Comparison of ENCODE assay signal across 10 cellular contexts in the genomic region with DNA sequence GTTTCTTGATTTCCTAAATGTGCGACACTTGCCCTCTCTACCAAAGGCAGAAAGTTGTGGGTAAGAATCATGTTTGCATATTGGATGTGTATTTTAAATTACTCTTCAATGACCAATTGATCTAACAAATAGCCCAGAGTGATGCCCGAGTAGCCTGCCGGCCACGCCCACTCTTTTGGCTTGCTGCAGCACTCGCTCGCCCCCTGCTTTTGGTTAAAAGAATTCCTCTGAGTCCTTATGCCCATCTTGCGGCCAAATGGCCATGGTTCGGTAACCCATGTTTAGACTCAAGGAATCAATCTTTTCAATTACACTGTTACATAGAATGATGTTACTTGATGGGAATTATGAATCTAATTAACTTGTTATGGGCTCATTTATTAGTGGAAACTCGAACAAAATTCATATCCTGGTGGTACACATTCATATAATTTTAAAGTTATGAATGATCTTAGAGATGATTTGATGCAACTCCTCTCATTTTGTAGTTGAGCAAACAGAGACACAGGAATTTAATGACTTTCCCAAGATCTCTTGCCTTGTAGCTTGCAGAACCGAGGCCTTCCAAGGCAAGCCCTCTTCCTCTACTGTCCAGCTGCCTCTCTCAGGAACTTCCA. TPM values are rescaled to one million over a fixed set of nuclear protein-coding genes. Genes with fewer than 3 reads are reported as not detected.
DNase-seq lines count a peak whose midpoint lies in the region; ATAC-seq and TF ChIP-seq lines count a peak whose summit lies in the region.
"Had no signal": no experiment of that assay in that cellular context is flagged by ENCODE, and none has a peak within 500 bp of the region (broad histone marks: within the 10 kb centered on the region; RNA-seq: fewer than 3 reads in every experiment).

No MANE protein-coding gene starts in this region.

- peaks cover 6% of the 10 kb centered on the region for H3K4me1 Mint-ChIP-seq in endothelial cell (ENCODE audit: unreplicated experiment)

- H3K27ac ChIP-seq in DND-41 (ENCODE audit: low read length) (no peak overlapping the region), PC-9 (no peak overlapping the region), parathyroid adenoma (no peak overlapping the region)

- H3K36me3 Mint-ChIP-seq in endothelial cell (ENCODE audit: low read depth, unreplicated experiment) = no peaks in the 10 kb centered on the region

- ATAC-seq in DND-41 (ENCODE audit: insufficient read depth, low read depth) (no peak), GM19025 (IDR thresholded peaks at IDR 0.05; ENCODE audit: low read depth, unreplicated experiment) (peak; percentile 96), HG03045 (IDR thresholded peaks at IDR 0.05; ENCODE audit: unreplicated experiment) (peak; percentile 89)

- H4K20me1 ChIP-seq in DND-41 (ENCODE audit: insufficient read depth, low read length) (no peaks in the 10 kb centered on the region), PC-9 (ENCODE audit: insufficient read depth) (peaks cover 6% of the 10 kb centered on the region; the same call in 1 of the 2 replicates)

- no peak overlapping the region for H3K9ac ChIP-seq in DND-41 (ENCODE audit: low read depth, low read length)
- H3K9ac ChIP-seq in parathyroid adenoma = no peak overlapping the region

- H2AFZ ChIP-seq in DND-41 (ENCODE audit: low read depth, low read length) = no peak overlapping the region
- H2AFZ ChIP-seq in PC-9 = no peak overlapping the region
- no peak overlapping the region for H2AFZ ChIP-seq in parathyroid adenoma

- H3K36me3 ChIP-seq in DND-41 (ENCODE audit: insufficient read depth, low read length) (no peaks in the 10 kb centered on the region), PC-9 (ENCODE audit: low read depth) (no peaks in the 10 kb centered on the region), parathyroid adenoma (ENCODE audit: control insufficient read depth, insufficient read depth, low read length) (no peaks in the 10 kb centered on the region)

- no peak overlapping the region for H3K4me3 ChIP-seq in DND-41 (ENCODE audit: low read depth in 1 of 2, low read length in 2 of 2)
- H3K4me3 ChIP-seq in PC-9 = no peak overlapping the region
- H3K4me3 ChIP-seq in parathyroid adenoma (ENCODE audit: low read depth, low read length) = no peak overlapping the region

- H3K27ac Mint-ChIP-seq in endothelial cell (ENCODE audit: unreplicated experiment) = no peak overlapping the region
- H3K27ac Mint-ChIP-seq: nephron had no signal

- no peak overlapping the region for H3K4me3 Mint-ChIP-seq in endothelial cell (ENCODE audit: unreplicated experiment)
- H3K4me3 Mint-ChIP-seq: nephron had no signal

- DNase-seq in DND-41 (no peak), PC-9 (no peak), endothelial cell (ENCODE audit: low spot score) (peak; percentile 80), activated gamma-delta T cell treated with Interleukin-2 at 50 U/mL for 16 hours (no peak), T-helper 9 cell (no peak)

- intact Hi-C loops in PC-9 (cut with micrococcal nuclease; ENCODE audit: unreplicated experiment) = no loop called here

- H3F3A ChIP-seq in PC-9 (ENCODE audit: insufficient read depth, low read depth) = no peaks in the 10 kb centered on the region

- peaks cover 2% of the 10 kb centered on the region for H3K27me3 Mint-ChIP-seq in endothelial cell (ENCODE audit: unreplicated experiment)

- H3K4me1 ChIP-seq in DND-41 (ENCODE audit: insufficient read depth, low read length) = no peaks in the 10 kb centered on the region
- H3K4me1 ChIP-seq in PC-9 (replicated peaks; ENCODE audit: insufficient read depth) = no peaks in the 10 kb centered on the region
- no peaks in the 10 kb centered on the region for H3K4me1 ChIP-seq in parathyroid adenoma

- CTCF ChIA-PET in PC-9 (lab: Charles Lee) = no interaction called here

- H3K27me3 ChIP-seq in DND-41 (ENCODE audit: insufficient read depth, low read length, poor library complexity) = no peaks in the 10 kb centered on the region
- H3K27me3 ChIP-seq in PC-9 (ENCODE audit: insufficient read depth, low read depth) = no peaks in the 10 kb centered on the region
- H3K27me3 ChIP-seq in parathyroid adenoma (ENCODE audit: control insufficient read depth, insufficient read depth, low read length) = no peaks in the 10 kb centered on the region

- no peaks in the 10 kb centered on the region for H3K9me3 Mint-ChIP-seq in endothelial cell (ENCODE audit: unreplicated experiment)
- H3K9me3 Mint-ChIP-seq: nephron had no signal

- no peaks in the 10 kb centered on the region for H3K79me2 ChIP-seq in DND-41 (ENCODE audit: insufficient read depth, low read length)
- H3K79me2 ChIP-seq in PC-9 (ENCODE audit: low read depth) = no peaks in the 10 kb centered on the region
- H3K79me2 ChIP-seq in parathyroid adenoma = no peaks in the 10 kb centered on the region

- TF ChIP-seq CTCF in DND-41 (IDR thresholded peaks at IDR 0.05; ENCODE audit: borderline replicate concordance, extremely low read depth, low read length, poor library complexity, severe bottlenecking) (peak; percentile 34), PC-9 (conservative IDR thresholded peaks at IDR 0.05) (0 out of 2 replicates have a peak, but pooled peaks have one; percentile 24), endothelial cell (IDR thresholded peaks at IDR 0.05; ENCODE audit: unreplicated experiment) (peak; percentile 70), parathyroid adenoma (IDR thresholded peaks at IDR 0.05) (peak; percentile 37)

- BruUV-seq in PC-9 (replicated peaks; lab: Mats Ljungman, UMichigan) = no TSS peak

- H3K4me2 ChIP-seq in DND-41 (ENCODE audit: insufficient read depth, low read length) = no peak overlapping the region
- no peak overlapping the region for H3K4me2 ChIP-seq in PC-9
- H3K4me2 ChIP-seq in parathyroid adenoma (ENCODE audit: low read length) = no peak overlapping the region

- POLR2A ChIA-PET in PC-9 (lab: Charles Lee; ENCODE audit: unreplicated experiment) = interaction anchor here (0.5 kb wide), 1 partner anchor 35 kb away, joined by 4 read pairs; no protein-coding TSS in a partner anchor

- no peaks in the 10 kb centered on the region for H3K9me3 ChIP-seq in DND-41 (ENCODE audit: insufficient read depth, low read length, severe bottlenecking)
- H3K9me3 ChIP-seq in PC-9 (ENCODE audit: insufficient read depth, low read depth) = no peaks in the 10 kb centered on the region
- no peaks in the 10 kb centered on the region for H3K9me3 ChIP-seq in parathyroid adenoma (ENCODE audit: control insufficient read depth, low read length)

- no peaks in the 10 kb centered on the region for H3K9me2 ChIP-seq in PC-9 (ENCODE audit: insufficient read depth)

RNA-seq across cellular contexts. Expression of a gene that starts 36.5 kb away (rescaled TPM):
- total RNA-seq in PC-9 (2021) = 22.3 and 27.4 TPM in 2 replicates
- total RNA-seq in endothelial cell (ENCODE audit: unreplicated experiment) = 25.6 TPM
- total RNA-seq: T-helper 2 cell treated with Interferon-gamma antibody and Interleukin-4, amounts not matched to agents 100 ng/mL and 5 ng/mL, for 36 hours had no signal
